ENCODE assay signal across 1 cellular context in the genomic region with DNA sequence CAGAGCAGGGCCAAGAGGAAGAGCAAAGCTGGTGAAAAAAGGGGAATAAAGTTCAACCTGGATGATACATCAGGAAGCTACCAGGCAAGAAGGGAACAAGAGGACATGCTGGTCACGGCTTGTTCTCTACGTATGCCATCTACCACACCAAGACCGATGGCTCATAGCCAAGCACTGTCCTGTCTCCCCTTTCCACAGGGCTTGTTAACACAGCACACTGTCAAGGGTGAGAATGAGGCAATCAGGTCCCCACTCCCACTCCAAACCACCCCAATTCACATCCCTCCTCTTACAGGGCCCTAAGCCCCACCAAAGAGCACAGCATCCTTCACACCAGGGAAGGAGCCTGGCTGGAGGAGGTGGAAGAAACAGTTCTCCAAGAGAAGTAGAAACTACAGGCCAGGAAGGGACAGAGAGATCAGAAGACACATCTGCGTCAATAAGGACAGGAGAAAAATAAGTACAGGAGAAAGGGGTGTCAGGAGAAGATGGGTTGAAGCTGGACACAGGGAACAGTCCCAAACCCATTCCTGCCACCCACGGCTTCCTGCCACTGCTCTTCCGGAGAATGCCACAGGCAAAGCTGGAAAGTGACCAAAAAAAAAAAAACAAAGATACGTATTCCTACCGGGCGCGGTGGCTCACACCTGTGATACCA.
TF ChIP-seq lines count a peak whose summit lies in the region.

No MANE protein-coding gene starts in this region.

TF ChIP-seq in HCT116, 20 proteins besides CTCF, POLR2A, EP300 and RAD21 (continued from another document):
- TF ChIP-seq CBX3 (IDR thresholded peaks at IDR 0.05; ENCODE audit: low read depth) (no peak), POLR2AphosphoS5 (IDR thresholded peaks at IDR 0.05; ENCODE audit: low read depth, low read length) (no peak), TCF7L2 (IDR thresholded peaks at IDR 0.05; ENCODE audit: borderline replicate concordance, extremely low read depth, insufficient read depth, insufficient read length) (no peak), SIN3A (IDR thresholded peaks at IDR 0.05; ENCODE audit: low read depth) (no peak), SRF (IDR thresholded peaks at IDR 0.05; ENCODE audit: low read depth) (no peak), ELF1 (IDR thresholded peaks at IDR 0.05; ENCODE audit: borderline replicate concordance, low read depth) (no peak), SP1 (IDR thresholded peaks at IDR 0.05; ENCODE audit: low read depth) (no peak)
- TF ChIP-seq, protein P1, sequence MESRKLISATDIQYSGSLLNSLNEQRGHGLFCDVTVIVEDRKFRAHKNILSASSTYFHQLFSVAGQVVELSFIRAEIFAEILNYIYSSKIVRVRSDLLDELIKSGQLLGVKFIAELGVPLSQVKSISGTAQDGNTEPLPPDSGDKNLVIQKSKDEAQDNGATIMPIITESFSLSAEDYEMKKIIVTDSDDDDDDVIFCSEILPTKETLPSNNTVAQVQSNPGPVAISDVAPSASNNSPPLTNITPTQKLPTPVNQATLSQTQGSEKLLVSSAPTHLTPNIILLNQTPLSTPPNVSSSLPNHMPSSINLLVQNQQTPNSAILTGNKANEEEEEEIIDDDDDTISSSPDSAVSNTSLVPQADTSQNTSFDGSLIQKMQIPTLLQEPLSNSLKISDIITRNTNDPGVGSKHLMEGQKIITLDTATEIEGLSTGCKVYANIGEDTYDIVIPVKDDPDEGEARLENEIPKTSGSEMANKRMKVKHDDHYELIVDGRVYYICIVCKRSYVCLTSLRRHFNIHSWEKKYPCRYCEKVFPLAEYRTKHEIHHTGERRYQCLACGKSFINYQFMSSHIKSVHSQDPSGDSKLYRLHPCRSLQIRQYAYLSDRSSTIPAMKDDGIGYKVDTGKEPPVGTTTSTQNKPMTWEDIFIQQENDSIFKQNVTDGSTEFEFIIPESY (IDR thresholded peaks at IDR 0.05; ENCODE audit: extremely low read depth, insufficient replicate concordance, low read length) = no peak
